In the genomic region with DNA sequence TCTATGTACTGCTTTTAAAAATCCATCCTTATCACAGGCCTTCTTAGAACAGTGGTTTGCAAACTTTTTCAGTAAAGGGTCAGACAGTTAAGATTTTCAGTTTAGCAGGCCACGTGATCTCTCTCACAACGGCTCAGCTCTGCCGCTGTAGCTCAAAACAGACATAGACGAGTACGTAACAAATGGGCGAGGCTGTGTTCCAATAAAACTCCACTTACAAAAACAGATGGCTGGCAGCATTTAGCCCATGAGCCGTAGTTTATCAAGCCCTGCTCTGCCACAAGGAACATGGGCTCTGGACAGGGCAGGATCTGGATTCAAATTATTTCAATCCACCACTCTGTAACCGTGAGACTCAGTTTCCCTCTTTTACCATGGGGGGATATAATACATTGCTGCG, we compare ENCODE assay signal across 14 cellular contexts.
A peak's percentile ranks its signal among the peaks of the same experiment; 100 is the strongest.
DNase-seq lines count a peak whose midpoint lies in the region; ATAC-seq and TF ChIP-seq lines count a peak whose summit lies in the region.
"Had no signal": no experiment of that assay in that cellular context is flagged by ENCODE, and none has a peak within 500 bp of the region (broad histone marks: within the 10 kb centered on the region; RNA-seq: fewer than 3 reads in every experiment).

No MANE protein-coding gene starts in this region.

- H3K4me1 ChIP-seq in colonic mucosa, result no peaks in the 10 kb centered on the region
- H3K4me1 ChIP-seq in left lung, result no peaks in the 10 kb centered on the region
- H3K4me1 ChIP-seq in suprapubic skin, result peaks cover 21% of the 10 kb centered on the region

- intact Hi-C loops in colonic mucosa (cut with DNase I) (no loop called here), left lung (cut with DNase I) (no loop called here)

- H3K4me3 ChIP-seq in colonic mucosa (no peak overlapping the region), left lung (no peak overlapping the region), suprapubic skin (no peak overlapping the region)

- H3K9me3 ChIP-seq in colonic mucosa (no peaks in the 10 kb centered on the region), left lung (no peaks in the 10 kb centered on the region), suprapubic skin (no peaks in the 10 kb centered on the region)

- ATAC-seq in left lung (peak; percentile 39), GM19455 (IDR thresholded peaks at IDR 0.05; ENCODE audit: unreplicated experiment) (no peak), HG02970 (IDR thresholded peaks at IDR 0.05; ENCODE audit: low FRiP score, unreplicated experiment) (no peak)
- ATAC-seq: effector memory CD8-positive, alpha-beta T cell; stimulated activated naive CD8-positive, alpha-beta T cell treated with anti-CD3 and anti-CD28 coated beads, Interleukin-15, amount 100 ng/mL, for 72 hours; T-cell had no signal

- peak overlapping the region; percentile 16 to 39 for H3K9ac ChIP-seq in colonic mucosa (ENCODE audit: low read depth in 2 of 2, low read length in 2 of 2)

- DNase-seq in NCI-H1694 (lab: John Stamatoyannopoulos, UW) (peak; percentile 88), colonic mucosa (peak; percentile 77), left lung (no peak), suprapubic skin (ENCODE audit: low spot score in 2 of 2) (no peak), NCI-H69 (lab: John Stamatoyannopoulos, UW) (no peak), NOMO-1 (lab: John Stamatoyannopoulos, UW; ENCODE audit: unreplicated experiment in 2 of 2) (no peak)
- DNase-seq: CD4-positive, alpha-beta T cell; effector memory CD8-positive, alpha-beta T cell; GDM1; NCI-H1092 treated with DMSO at 0.1 percent for 48 hours; stimulated activated naive CD8-positive, alpha-beta T cell treated with anti-CD3 and anti-CD28 coated beads, Interleukin-15, amount 100 ng/mL, for 72 hours; T-cell had no signal

- no peak for TF ChIP-seq EP300 in suprapubic skin (IDR thresholded peaks at IDR 0.05)

- TF ChIP-seq POLR2A in suprapubic skin (IDR thresholded peaks at IDR 0.05), result no peak

- TF ChIP-seq CTCF in colonic mucosa (IDR thresholded peaks at IDR 0.05) (no peak), left lung (IDR thresholded peaks at IDR 0.05) (no peak), suprapubic skin (IDR thresholded peaks at IDR 0.05) (no peak)

- no peaks in the 10 kb centered on the region for H3K27me3 ChIP-seq in colonic mucosa
- H3K27me3 ChIP-seq in left lung, result no peaks in the 10 kb centered on the region
- H3K27me3 ChIP-seq in suprapubic skin, result no peaks in the 10 kb centered on the region

- 47% methylated on average over 9 of the region's 9 CpGs for WGBS in suprapubic skin

- no peaks in the 10 kb centered on the region for H3K36me3 ChIP-seq in colonic mucosa
- no peaks in the 10 kb centered on the region for H3K36me3 ChIP-seq in left lung
- H3K36me3 ChIP-seq in suprapubic skin, result no peaks in the 10 kb centered on the region

- H3K27ac ChIP-seq in colonic mucosa (peak overlapping the region; percentile 54), left lung (no peak overlapping the region), suprapubic skin (peak overlapping the region; percentile 38)

Comparison
In these comparisons a context has a peak if more than half of its experiments do, and no peak if none do; other contexts are left out.
1. DNase-seq: peak in NCI-H1694 (single experiment) and colonic mucosa (single experiment); none in left lung (0 of 2), suprapubic skin (0 of 2), NCI-H69 (single experiment) and NOMO-1 (0 of 2).
2. H3K27ac ChIP-seq: peak in colonic mucosa (single experiment) and suprapubic skin (single experiment); none in left lung (0 of 2).